28 cellular contexts compared by ENCODE assay signal in the genomic region with DNA sequence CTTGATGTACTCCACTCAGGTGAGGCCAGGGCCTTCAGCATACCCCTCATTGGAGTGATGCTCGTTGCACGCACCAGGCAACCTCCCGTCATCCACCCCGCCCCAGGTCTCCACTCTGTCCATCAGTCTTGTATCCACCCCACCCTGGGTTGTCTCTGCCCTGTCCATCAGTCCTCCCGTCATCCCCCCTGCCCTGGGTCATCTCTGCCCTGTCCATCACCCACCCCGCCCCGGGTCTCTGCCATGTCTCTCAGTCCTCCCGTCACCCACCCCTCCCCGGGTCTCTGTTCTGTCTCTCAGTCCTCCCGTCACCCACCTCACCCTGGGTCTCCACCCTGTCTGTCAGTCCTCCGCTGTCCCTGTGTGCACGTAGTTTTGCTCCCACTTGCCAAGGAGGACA. TPM values are rescaled to one million over a fixed set of nuclear protein-coding genes. Genes with fewer than 3 reads are reported as not detected.
DNase-seq lines count a peak whose midpoint lies in the region; FAIRE-seq and TF ChIP-seq lines count a peak whose summit lies in the region.
"Had no signal": no experiment of that assay in that cellular context is flagged by ENCODE, and none has a peak within 500 bp of the region (broad histone marks: within the 10 kb centered on the region; RNA-seq: fewer than 3 reads in every experiment).

No MANE protein-coding gene starts in this region.

- 95 to 96% methylated on average over 4 to 12 of the region's 12 CpGs for WGBS in transverse colon (ENCODE audit: low coverage in 1 of 2), 2 donors

- H2AFZ ChIP-seq in MM.1S (ENCODE audit: low read length): no peak overlapping the region

- H3K4me1 Mint-ChIP-seq in activated naive CD4-positive, alpha-beta T cell treated with anti-CD3 and anti-CD28 coated beads, Interleukin-2, amount 50 U/mL, for 24 hours: peaks cover 75% of the 10 kb centered on the region

- no peak overlapping the region for H3K4me3 Mint-ChIP-seq in activated naive CD4-positive, alpha-beta T cell treated with anti-CD3 and anti-CD28 coated beads, Interleukin-2, amount 50 U/mL, for 24 hours
- H3K4me3 Mint-ChIP-seq: activated naive CD8-positive, alpha-beta T cell treated with anti-CD3 and anti-CD28 coated beads, Interleukin-2, amount 10 ng/mL, durations not matched to agents 7 days and 5 days; B cell; neural crest cell; stimulated activated naive CD8-positive, alpha-beta T cell treated with anti-CD3 and anti-CD28 coated beads, Interleukin-15, Interleukin-2, amounts not matched to agents 100 ng/mL and 50 ng/mL, for 24 hours; T-helper 2 cell treated with Interferon-gamma antibody and Interleukin-4, amounts not matched to agents 5 μg/mL and 100 μg/mL, for 36 hours had no signal

- no peak for TF ChIP-seq EP300 in transverse colon (IDR thresholded peaks at IDR 0.05; ENCODE audit: low read depth)

- H3K9me3 ChIP-seq in MM.1S (replicated peaks; ENCODE audit: insufficient read depth, low read length) (no peaks in the 10 kb centered on the region), transverse colon (no peaks in the 10 kb centered on the region), kidney (ENCODE audit: control insufficient read depth in 1 of 2, low read length in 2 of 2) (no peaks in the 10 kb centered on the region)
- H3K9me3 ChIP-seq: lower lobe of right lung, thyroid gland had no signal

- DNase-seq in activated naive CD4-positive, alpha-beta T cell treated with anti-CD3 and anti-CD28 coated beads, Interleukin-2, amount 50 U/mL, for 16 hours: no peak
- DNase-seq in MM.1S (no peak), islet precursor cell (peak; percentile 22), transverse colon (no peak), HuH-7.5 (ENCODE audit: low spot score) (no peak), kidney (no peak), NCI-H2029 (lab: John Stamatoyannopoulos, UW) (no peak)
- DNase-seq: activated CD4-positive, alpha-beta T cell treated with anti-CD3 and anti-CD28 coated beads for 4 hours; activated naive CD8-positive, alpha-beta T cell treated with anti-CD3 and anti-CD28 coated beads, Interleukin-2, amount 10 ng/mL, durations not matched to agents 7 days and 5 days; COR-L47; DMS53; GOT3; Kasumi-1; lower lobe of right lung; MV-4-11; NCI-H446; NCI-H82; OCI-M1; stimulated activated CD4-positive, alpha-beta T cell treated with anti-CD3 and anti-CD28 coated beads, Interleukin-4, amount 100 ng/mL, for 4 hours; thyroid gland had no signal

- no peaks in the 10 kb centered on the region for H3K9me3 Mint-ChIP-seq in activated naive CD4-positive, alpha-beta T cell treated with anti-CD3 and anti-CD28 coated beads, Interleukin-2, amount 50 U/mL, for 24 hours
- H3K9me3 Mint-ChIP-seq: activated naive CD8-positive, alpha-beta T cell treated with anti-CD3 and anti-CD28 coated beads, Interleukin-2, amount 10 ng/mL, durations not matched to agents 7 days and 5 days; neural crest cell; stimulated activated naive CD8-positive, alpha-beta T cell treated with anti-CD3 and anti-CD28 coated beads, Interleukin-15, Interleukin-2, amounts not matched to agents 100 ng/mL and 50 ng/mL, for 24 hours; T-helper 2 cell treated with Interferon-gamma antibody and Interleukin-4, amounts not matched to agents 5 μg/mL and 100 μg/mL, for 36 hours had no signal

- peaks cover 18% of the 10 kb centered on the region for H3F3A ChIP-seq in MM.1S (ENCODE audit: insufficient read depth, low read length)

- TF ChIP-seq CTCF in MM.1S (IDR thresholded peaks at IDR 0.05; ENCODE audit: low read length): no peak
- no peak for TF ChIP-seq CTCF in transverse colon (IDR thresholded peaks at IDR 0.05)
- TF ChIP-seq CTCF in kidney (IDR thresholded peaks at IDR 0.05; ENCODE audit: borderline replicate concordance, extremely low read depth, insufficient read depth): no peak

- intact Hi-C loops in transverse colon (cut with DNase I; ENCODE audit: low total_unique reads): no loop called here
- intact Hi-C loops in kidney (cut with DNase I): no loop called here

- no peaks in the 10 kb centered on the region for H3K27me3 Mint-ChIP-seq in activated naive CD4-positive, alpha-beta T cell treated with anti-CD3 and anti-CD28 coated beads, Interleukin-2, amount 50 U/mL, for 24 hours
- H3K27me3 Mint-ChIP-seq: activated naive CD8-positive, alpha-beta T cell treated with anti-CD3 and anti-CD28 coated beads, Interleukin-2, amount 10 ng/mL, durations not matched to agents 7 days and 5 days; B cell; stimulated activated naive CD8-positive, alpha-beta T cell treated with anti-CD3 and anti-CD28 coated beads, Interleukin-15, Interleukin-2, amounts not matched to agents 100 ng/mL and 50 ng/mL, for 24 hours had no signal

- H3K36me3 Mint-ChIP-seq in activated naive CD4-positive, alpha-beta T cell treated with anti-CD3 and anti-CD28 coated beads, Interleukin-2, amount 50 U/mL, for 24 hours: peaks cover 26% of the 10 kb centered on the region

- 0 out of 2 replicates have a peak, but pooled peaks cover 3% of the 10 kb centered on the region for H3K79me2 ChIP-seq in MM.1S (ENCODE audit: low read length)

- H3K4me1 ChIP-seq in MM.1S (ENCODE audit: low read length): peaks cover 17% of the 10 kb centered on the region
- H3K4me1 ChIP-seq in transverse colon: peaks cover 0 to 37% (median 20%) of the 10 kb centered on the region in 4 donors
- no peaks in the 10 kb centered on the region for H3K4me1 ChIP-seq in kidney (ENCODE audit: control insufficient read depth in 1 of 2, insufficient read depth in 1 of 2, low read depth in 1 of 2, low read length in 2 of 2)
- H3K4me1 ChIP-seq: lower lobe of right lung, thyroid gland had no signal

- H3K27ac ChIP-seq in MM.1S (ENCODE audit: low read length): peak overlapping the region; percentile 92
- peak overlapping the region; percentile 2 to 62 (median 52) for H3K27ac ChIP-seq in transverse colon
- no peak overlapping the region for H3K27ac ChIP-seq in kidney (ENCODE audit: low read depth in 2 of 2, low read length in 2 of 2)
- H3K27ac ChIP-seq: epithelial cell of prostate, lower lobe of right lung, thyroid gland had no signal

- H3K9ac ChIP-seq in MM.1S (ENCODE audit: low read length) (peak overlapping the region; percentile 28; the same call in 1 of the 2 replicates), kidney (ENCODE audit: low read length in 2 of 2) (no peak overlapping the region)

- H3K9me2 ChIP-seq in MM.1S (replicated peaks; ENCODE audit: insufficient read depth, low read length): no peaks in the 10 kb centered on the region

- no peak overlapping the region for H3K4me3 ChIP-seq in MM.1S (ENCODE audit: low read length)
- no peak overlapping the region for H3K4me3 ChIP-seq in transverse colon
- no peak overlapping the region for H3K4me3 ChIP-seq in kidney (ENCODE audit: low read length in 2 of 2)
- H3K4me3 ChIP-seq: lower lobe of right lung, thyroid gland had no signal

- TF ChIP-seq POLR2A in transverse colon (IDR thresholded peaks at IDR 0.05): no peak

- peak overlapping the region; percentile 36 for H3K27ac Mint-ChIP-seq in activated naive CD4-positive, alpha-beta T cell treated with anti-CD3 and anti-CD28 coated beads, Interleukin-2, amount 50 U/mL, for 24 hours
- H3K27ac Mint-ChIP-seq: activated naive CD8-positive, alpha-beta T cell treated with anti-CD3 and anti-CD28 coated beads, Interleukin-2, amount 10 ng/mL, durations not matched to agents 7 days and 5 days; B cell; stimulated activated naive CD8-positive, alpha-beta T cell treated with anti-CD3 and anti-CD28 coated beads, Interleukin-15, Interleukin-2, amounts not matched to agents 100 ng/mL and 50 ng/mL, for 24 hours; T-helper 2 cell treated with Interferon-gamma antibody and Interleukin-4, amounts not matched to agents 5 μg/mL and 100 μg/mL, for 36 hours had no signal

- H3K4me2 ChIP-seq in MM.1S (ENCODE audit: low read depth, low read length): peak overlapping the region; percentile 36; the same call in 1 of the 2 replicates

- H4K20me1 ChIP-seq in MM.1S (ENCODE audit: insufficient read depth, low read length): no peaks in the 10 kb centered on the region

- H3K36me3 ChIP-seq in MM.1S (replicated peaks; ENCODE audit: insufficient read depth, low read length) (no peaks in the 10 kb centered on the region; the same call in 1 of the 2 replicates), transverse colon (peaks cover 0 to 26% (median 7%) of the 10 kb centered on the region in 4 donors), kidney (ENCODE audit: control insufficient read depth in 1 of 2, insufficient read depth in 2 of 2, low read length in 2 of 2) (peaks cover 33 to 36% of the 10 kb centered on the region in 2 donors)

- in situ Hi-C loops in transverse colon (cut with MboI; ENCODE audit: low pct_ligation_motif_present in 1 of 4, low pct_unique_long_range_greater_than_20kb in 1 of 4, low sequenced_read_pairs in 3 of 4): no loop called here

- H3K27me3 ChIP-seq in MM.1S (replicated peaks; ENCODE audit: insufficient read depth, low read length) (no peaks in the 10 kb centered on the region), transverse colon (no peaks in the 10 kb centered on the region)
- H3K27me3 ChIP-seq: thyroid gland had no signal

- no peak for FAIRE-seq in kidney (lab: Jason Lieb, UNC)
- FAIRE-seq: astrocyte, G401.6 had no signal

RNA-seq across cellular contexts. Expression of a gene that starts 59.9 kb away (rescaled TPM):
- 10 to 100 TPM; 14.5 to 22.1 (median 19.7) TPM for total RNA-seq in transverse colon
- 23.5 TPM for total RNA-seq in kidney
- polyA plus RNA-seq in kidney (ENCODE audit: insufficient read depth, low read depth, low replicate concordance): 6.0 TPM

Comparison
In these comparisons a context has a peak if more than half of its experiments do, and no peak if none do; other contexts are left out.
1. H3K27ac ChIP-seq: peak in MM.1S (single experiment) and transverse colon (4 of 4); none in kidney (0 of 2).